ENCODE assay signal across 9 cellular contexts in genomic region chr22:23281053-23281405, GRCh38.
DNase-seq lines count a peak whose midpoint lies in the region; ATAC-seq and TF ChIP-seq lines count a peak whose summit lies in the region.
"Had no signal": no experiment of that assay in that cellular context is flagged by ENCODE, and none has a peak within 500 bp of the region (broad histone marks: within the 10 kb centered on the region; RNA-seq: fewer than 3 reads in every experiment).

No MANE protein-coding gene starts in this region.

- H3K9ac ChIP-seq in colonic mucosa (ENCODE audit: low read depth in 2 of 2, low read length in 2 of 2): no peak overlapping the region

- H3K4me1 Mint-ChIP-seq in GM23338: 0 out of 3 replicates have a peak, but pooled peaks cover 4% of the 10 kb centered on the region

- no peak overlapping the region for H3K4me3 ChIP-seq in GM23338
- H3K4me3 ChIP-seq in Peyer's patch: no peak overlapping the region
- H3K4me3 ChIP-seq in sigmoid colon: no peak overlapping the region
- H3K4me3 ChIP-seq in colonic mucosa: no peak overlapping the region

- TF ChIP-seq EP300 in sigmoid colon (IDR thresholded peaks at IDR 0.05): no peak

- peaks cover 38% of the 10 kb centered on the region for H3K36me3 Mint-ChIP-seq in GM23338 (ENCODE audit: low read depth)
- H3K36me3 Mint-ChIP-seq: activated naive CD8-positive, alpha-beta T cell treated with anti-CD3 and anti-CD28 coated beads for 36 hours had no signal

- no peaks in the 10 kb centered on the region for H3K79me2 ChIP-seq in GM23338 (replicated peaks; ENCODE audit: insufficient read depth)

- peak overlapping the region; percentile 68; the same call in 1 of the 2 replicates for H3K27ac Mint-ChIP-seq in GM23338

- H3F3A ChIP-seq in GM23338 (replicated peaks; ENCODE audit: low read depth): no peaks in the 10 kb centered on the region

- H4K20me1 ChIP-seq in GM23338 (replicated peaks; ENCODE audit: insufficient read depth): peaks cover 6% of the 10 kb centered on the region; the same call in 1 of the 2 replicates

- TF ChIP-seq POLR2A in Peyer's patch (IDR thresholded peaks at IDR 0.05) (no peak), sigmoid colon (IDR thresholded peaks at IDR 0.05) (no peak)

- no peaks in the 10 kb centered on the region for H3K9me3 Mint-ChIP-seq in GM23338
- H3K9me3 Mint-ChIP-seq: activated naive CD8-positive, alpha-beta T cell treated with anti-CD3 and anti-CD28 coated beads for 36 hours had no signal

- H3K9me2 ChIP-seq in GM23338 (ENCODE audit: insufficient read depth): no peaks in the 10 kb centered on the region

- intact Hi-C loops in sigmoid colon (cut with DNase I) (loop anchor here (10.0 kb wide), 2 partner anchors 244 to 326 kb away; no protein-coding TSS in a partner anchor), colonic mucosa (cut with DNase I) (loop anchor here (10.0 kb wide), 1 partner anchor 326 kb away; no protein-coding TSS in a partner anchor)

- H3K4me1 ChIP-seq in GM23338 (ENCODE audit: insufficient read depth) (no peaks in the 10 kb centered on the region), Peyer's patch (peaks cover 0 to 17% (median 9%) of the 10 kb centered on the region in 4 donors), sigmoid colon (peaks cover 0 to 67% (median 55%) of the 10 kb centered on the region in 4 donors), colonic mucosa (peaks cover 14% of the 10 kb centered on the region)

- no peaks in the 10 kb centered on the region for H3K27me3 ChIP-seq in GM23338 (ENCODE audit: insufficient read depth)
- H3K27me3 ChIP-seq in Peyer's patch: no peaks in the 10 kb centered on the region
- no peaks in the 10 kb centered on the region for H3K27me3 ChIP-seq in sigmoid colon
- no peaks in the 10 kb centered on the region for H3K27me3 ChIP-seq in colonic mucosa

- no peak overlapping the region for H3K4me2 ChIP-seq in GM23338

- H3K4me3 Mint-ChIP-seq in GM23338: no peak overlapping the region
- H3K4me3 Mint-ChIP-seq: activated naive CD8-positive, alpha-beta T cell treated with anti-CD3 and anti-CD28 coated beads for 36 hours had no signal

- TF ChIP-seq CTCF in GM23338 (conservative IDR thresholded peaks at IDR 0.05; ENCODE audit: low read depth in 2 of 2) (no peak), Peyer's patch (IDR thresholded peaks at IDR 0.05) (no peak), sigmoid colon (IDR thresholded peaks at IDR 0.05) (no peak), colonic mucosa (IDR thresholded peaks at IDR 0.05) (no peak)

- 92% methylated on average over 11 of the region's 11 CpGs for WGBS in sigmoid colon, 2 donors

- H2AFZ ChIP-seq in GM23338: no peak overlapping the region

- H3K27ac ChIP-seq in GM23338 (ENCODE audit: low read depth) (no peak overlapping the region), Peyer's patch (peak overlapping the region in 3 of 4 donors; percentile 50 to 60 (median 60)), epithelial cell of prostate (peak overlapping the region; percentile 76), sigmoid colon (peak overlapping the region; percentile 81 to 91 (median 86)), colonic mucosa (no peak overlapping the region)

- no peaks in the 10 kb centered on the region for H3K9me3 ChIP-seq in Peyer's patch
- no peaks in the 10 kb centered on the region for H3K9me3 ChIP-seq in sigmoid colon
- no peaks in the 10 kb centered on the region for H3K9me3 ChIP-seq in colonic mucosa

- DNase-seq in GM23338 (ENCODE audit: low spot score) (no peak), Peyer's patch (no peak), epithelial cell of prostate (ENCODE audit: low read depth, low spot score) (no peak), sigmoid colon (no peak), CD1c-positive myeloid dendritic cell (ENCODE audit: extremely low spot score) (no peak), colonic mucosa (no peak), SIG-M5 (lab: John Stamatoyannopoulos, UW) (no peak)

- H3K27me3 Mint-ChIP-seq in GM23338 (ENCODE audit: insufficient read depth, low read depth, poor library complexity): peaks cover 15% of the 10 kb centered on the region
- H3K27me3 Mint-ChIP-seq: activated naive CD8-positive, alpha-beta T cell treated with anti-CD3 and anti-CD28 coated beads for 36 hours had no signal

- ATAC-seq in GM23338: no peak
- no peak for ATAC-seq in GM18867 (IDR thresholded peaks at IDR 0.05; ENCODE audit: unreplicated experiment)

- H3K36me3 ChIP-seq in GM23338 (ENCODE audit: insufficient read depth) (peaks cover under 1% of the 10 kb centered on the region), Peyer's patch (peaks cover 0 to 32% (median 0%) of the 10 kb centered on the region in 3 donors), sigmoid colon (peaks cover 0 to 33% (median 5%) of the 10 kb centered on the region in 4 donors), colonic mucosa (no peaks in the 10 kb centered on the region)

TF ChIP-seq in GM23338, 12 proteins besides CTCF, POLR2A, EP300 and RAD21 (continues in another document):
- no peak for TF ChIP-seq ZNF462 (CRISPR knock-in tag; IDR thresholded peaks at IDR 0.05)

Comparison
In these comparisons a context has a peak if more than half of its experiments do, and no peak if none do; other contexts are left out.
1. H3K27ac ChIP-seq: peak in Peyer's patch (3 of 4), epithelial cell of prostate (single experiment) and sigmoid colon (4 of 4); none in GM23338 (single experiment) and colonic mucosa (single experiment).